ENCODE assay signal across 1 cellular context in genomic region chr17:74761931-74762330, GRCh38.
TF ChIP-seq lines count a peak whose summit lies in the region.

No MANE protein-coding gene starts in this region.

TF ChIP-seq in HepG2, 621 proteins besides CTCF, POLR2A, EP300 and RAD21:
- peak; percentile 81 for TF ChIP-seq AGO2 (optimal IDR thresholded peaks at IDR 0.05; ENCODE audit: low read depth, low read length)
- TF ChIP-seq ATAD3A (CRISPR knock-in tag; IDR thresholded peaks at IDR 0.05): no peak
- peak; percentile 14; the same call in 1 of the 2 replicates for TF ChIP-seq POLR2G (IDR thresholded peaks at IDR 0.05; ENCODE audit: low read depth, low read length)
- TF ChIP-seq MTA1 (CRISPR knock-in tag; IDR thresholded peaks at IDR 0.05; ENCODE audit: borderline replicate concordance): peak; percentile 24; the same call in 1 of the 2 replicates
- TF ChIP-seq RBM22 (optimal IDR thresholded peaks at IDR 0.05; ENCODE audit: low read length): peak; percentile 74
- TF ChIP-seq ZNF160 (CRISPR knock-in tag; IDR thresholded peaks at IDR 0.05): no peak
- no peak for TF ChIP-seq REL (CRISPR knock-in tag; conservative IDR thresholded peaks at IDR 0.05)
- no peak for TF ChIP-seq ZNF570 (CRISPR knock-in tag; IDR thresholded peaks at IDR 0.05; ENCODE audit: borderline replicate concordance)
- TF ChIP-seq ZNF646 (CRISPR knock-in tag; IDR thresholded peaks at IDR 0.05): no peak
- no peak for TF ChIP-seq PTBP1 (IDR thresholded peaks at IDR 0.05; ENCODE audit: low read depth, low read length, poor library complexity, severe bottlenecking)
- peak; percentile 75; the same call in 1 of the 2 replicates for TF ChIP-seq ZKSCAN5 (CRISPR knock-in tag; IDR thresholded peaks at IDR 0.05)
- TF ChIP-seq HNRNPH1 (optimal IDR thresholded peaks at IDR 0.05; ENCODE audit: low read depth, low read length): no peak
- TF ChIP-seq CC2D1A (CRISPR knock-in tag; IDR thresholded peaks at IDR 0.05): no peak
- TF ChIP-seq THAP7 (CRISPR knock-in tag; IDR thresholded peaks at IDR 0.05): no peak
- no peak for TF ChIP-seq ERF (CRISPR knock-in tag; IDR thresholded peaks at IDR 0.05)
- TF ChIP-seq GTF3A (CRISPR knock-in tag; conservative IDR thresholded peaks at IDR 0.05): no peak
- 0 out of 2 replicates have a peak, but pooled peaks have one; percentile 54 for TF ChIP-seq ZNF546 (CRISPR knock-in tag; conservative IDR thresholded peaks at IDR 0.05)
- TF ChIP-seq ZBTB38 (CRISPR knock-in tag; IDR thresholded peaks at IDR 0.05): 0 out of 2 replicates have a peak, but pooled peaks have one; percentile 17
